In genomic region chr11:6488342-6488741, GRCh38 we compare ENCODE assay signal across 28 cellular contexts. TPM values are rescaled to one million over a fixed set of nuclear protein-coding genes. Genes with fewer than 3 reads are reported as not detected.
"Had no signal": no experiment of that assay in that cellular context is flagged by ENCODE, and none has a peak within 500 bp of the region (broad histone marks: within the 10 kb centered on the region; RNA-seq: fewer than 3 reads in every experiment).

No MANE protein-coding gene starts in this region.

- H3K9me3 ChIP-seq: left ventricle myocardium inferior, neutrophil, pancreas, psoas muscle, right atrium auricular region, spleen, vagina had no signal

- DNase-seq: activated CD4-positive, alpha-beta memory T cell treated with anti-CD3 and anti-CD28 coated beads, Interleukin-2, amount 10 ng/mL, durations not matched to agents 7 days and 5 days; activated CD4-positive, alpha-beta T cell treated with anti-CD3 and anti-CD28 coated beads for 4 hours; activated CD4-positive, CD25-positive, alpha-beta regulatory T cell; activated gamma-delta T cell treated with Interleukin-2 at 50 U/mL for 16 hours; dorsolateral prefrontal cortex; effector memory CD8-positive, alpha-beta T cell; foreskin melanocyte; glutamatergic neuron; hippocampal formation; kidney glomerular epithelial cell; left ventricle myocardium inferior; midbrain; pancreas; psoas muscle; spleen; stimulated activated CD4-positive, alpha-beta T cell treated with anti-CD3 and anti-CD28 coated beads, Interleukin-4, amount 100 ng/mL, for 4 hours; T-cell; T-helper 9 cell had no signal

- H3K4me3 ChIP-seq: dorsolateral prefrontal cortex, left ventricle myocardium inferior, pancreas, psoas muscle, right atrium auricular region, spleen, vagina had no signal

- ATAC-seq: effector memory CD8-positive, alpha-beta T cell; esophagus mucosa; pancreas; psoas muscle; T-cell had no signal

- H3K27ac Mint-ChIP-seq: activated CD4-positive, alpha-beta memory T cell treated with anti-CD3 and anti-CD28 coated beads, Interleukin-2, amount 10 ng/mL, durations not matched to agents 7 days and 5 days; activated T-helper 1 cell treated with anti-CD3 and anti-CD28 coated beads, Interleukin-12 subunit alpha, Interleukin-12 subunit beta, Interleukin-2, Interleukin-4 antibody, amounts not matched to agents 30 ng/mL and 10 ng/mL and 1 ng/mL, durations not matched to agents 14 hours and 24 hours and 36 hours; effector memory CD8-positive, alpha-beta T cell; nephron; T-cell had no signal

- H3K27me3 ChIP-seq: dorsolateral prefrontal cortex, neutrophil, pancreas, right atrium auricular region, spleen, vagina had no signal

- H3K27me3 Mint-ChIP-seq: activated CD4-positive, alpha-beta memory T cell treated with anti-CD3 and anti-CD28 coated beads, Interleukin-2, amount 10 ng/mL, durations not matched to agents 7 days and 5 days; activated naive CD4-positive, alpha-beta T cell treated with anti-CD3 and anti-CD28 coated beads, Interleukin-2, amount 50 U/mL, for 24 hours; central memory CD8-positive, alpha-beta T cell; effector memory CD8-positive, alpha-beta T cell; T-cell; type B pancreatic cell had no signal

- H3K4me1 ChIP-seq: pancreas, psoas muscle, right atrium auricular region had no signal

- H3K9me3 Mint-ChIP-seq: activated CD4-positive, alpha-beta memory T cell treated with anti-CD3 and anti-CD28 coated beads, Interleukin-2, amount 10 ng/mL, durations not matched to agents 7 days and 5 days; activated naive CD4-positive, alpha-beta T cell treated with anti-CD3 and anti-CD28 coated beads, Interleukin-2, amount 50 U/mL, for 24 hours; activated T-helper 1 cell treated with anti-CD3 and anti-CD28 coated beads, Interleukin-12 subunit alpha, Interleukin-12 subunit beta, Interleukin-2, Interleukin-4 antibody, amounts not matched to agents 30 ng/mL and 10 ng/mL and 1 ng/mL, durations not matched to agents 14 hours and 24 hours and 36 hours; central memory CD8-positive, alpha-beta T cell; effector memory CD8-positive, alpha-beta T cell; nephron; T-cell; type B pancreatic cell had no signal

- H3K36me3 ChIP-seq: neutrophil had no signal

- H3K4me3 Mint-ChIP-seq: activated CD4-positive, alpha-beta memory T cell treated with anti-CD3 and anti-CD28 coated beads, Interleukin-2, amount 10 ng/mL, durations not matched to agents 7 days and 5 days; activated naive CD4-positive, alpha-beta T cell treated with anti-CD3 and anti-CD28 coated beads, Interleukin-2, amount 50 U/mL, for 24 hours; activated T-helper 1 cell treated with anti-CD3 and anti-CD28 coated beads, Interleukin-12 subunit alpha, Interleukin-12 subunit beta, Interleukin-2, Interleukin-4 antibody, amounts not matched to agents 30 ng/mL and 10 ng/mL and 1 ng/mL, durations not matched to agents 14 hours and 24 hours and 36 hours; central memory CD8-positive, alpha-beta T cell; effector memory CD8-positive, alpha-beta T cell; nephron; T-cell; type B pancreatic cell had no signal

- H3K27ac ChIP-seq: left ventricle myocardium inferior, neutrophil, pancreas, psoas muscle, right atrium auricular region, vagina had no signal

RNA-seq across cellular contexts. Expression of gene HPX, which starts 47.6 kb away (rescaled TPM):
- total RNA-seq: activated T-helper 1 cell treated with anti-CD3 and anti-CD28 coated beads, Interleukin-12 subunit alpha, Interleukin-12 subunit beta, Interleukin-2, Interleukin-4 antibody, amounts not matched to agents 30 ng/mL and 10 ng/mL and 1 ng/mL, durations not matched to agents 14 hours and 24 hours and 36 hours; lung microvascular endothelial cell had no signal
